15 cellular contexts compared by ENCODE assay signal in genomic region chr11:12286606-12287005, GRCh38.
A peak's percentile ranks its signal among the peaks of the same experiment; 100 is the strongest.
DNase-seq lines count a peak whose midpoint lies in the region; ATAC-seq and TF ChIP-seq lines count a peak whose summit lies in the region.
"Had no signal": no experiment of that assay in that cellular context is flagged by ENCODE, and none has a peak within 500 bp of the region (broad histone marks: within the 10 kb centered on the region; RNA-seq: fewer than 3 reads in every experiment).

No MANE protein-coding gene starts in this region.

- H3K27me3 Mint-ChIP-seq in T-cell: no peaks in the 10 kb centered on the region

- no peak overlapping the region for H3K27ac Mint-ChIP-seq in T-cell
- H3K27ac Mint-ChIP-seq: activated B cell treated with CpG ODN at 0.5 μM for 24 hours; activated naive CD8-positive, alpha-beta T cell treated with anti-CD3 and anti-CD28 coated beads, Interleukin-2, amount 50 U/mL, for 24 hours had no signal

- peak overlapping the region; percentile 1; the same call in 1 of the 2 replicates for H3K4me3 ChIP-seq in AG10803 (ENCODE audit: low read length)
- no peak overlapping the region for H3K4me3 ChIP-seq in SJCRH30
- peak overlapping the region; percentile 23 for H3K4me3 ChIP-seq in fibroblast of the aortic adventitia (ENCODE audit: low read depth, low read length)
- H3K4me3 ChIP-seq in psoas muscle: no peak overlapping the region
- H3K4me3 ChIP-seq: dorsolateral prefrontal cortex had no signal

- H3K4me1 ChIP-seq in SJCRH30 (peaks cover 35% of the 10 kb centered on the region), psoas muscle (peaks cover 14% of the 10 kb centered on the region)

- no peak for ATAC-seq in psoas muscle
- no peak for ATAC-seq in T-cell (replicated peaks in 1 of 4)
- ATAC-seq in HG03159 (IDR thresholded peaks at IDR 0.05; ENCODE audit: unreplicated experiment): no peak
- ATAC-seq in GM18873 (IDR thresholded peaks at IDR 0.05; ENCODE audit: low FRiP score, unreplicated experiment): no peak
- ATAC-seq: activated naive CD8-positive, alpha-beta T cell treated with anti-CD3 and anti-CD28 coated beads, Interleukin-2, amount 50 U/mL, for 24 hours had no signal

- no peak for TF ChIP-seq CTCF in AG10803 (conservative IDR thresholded peaks at IDR 0.05; ENCODE audit: low read length)
- no peak for TF ChIP-seq CTCF in fibroblast of the aortic adventitia (IDR thresholded peaks at IDR 0.05; ENCODE audit: insufficient read depth, low read length)
- no peak for TF ChIP-seq CTCF in psoas muscle (IDR thresholded peaks at IDR 0.05)

- no peaks in the 10 kb centered on the region for H3K9me3 Mint-ChIP-seq in T-cell
- H3K9me3 Mint-ChIP-seq: activated B cell treated with CpG ODN at 0.5 μM for 24 hours; activated naive CD8-positive, alpha-beta T cell treated with anti-CD3 and anti-CD28 coated beads, Interleukin-2, amount 50 U/mL, for 24 hours had no signal

- intact Hi-C loops in psoas muscle (cut with DNase I): loop anchor here in 1 of 2 donors (10.0 kb wide), 1 partner anchor 352 kb away; no protein-coding TSS in a partner anchor

- H3K4me3 Mint-ChIP-seq in T-cell: no peak overlapping the region
- H3K4me3 Mint-ChIP-seq: activated B cell treated with CpG ODN at 0.5 μM for 24 hours; activated naive CD8-positive, alpha-beta T cell treated with anti-CD3 and anti-CD28 coated beads, Interleukin-2, amount 50 U/mL, for 24 hours had no signal

- WGBS in psoas muscle, 3 donors: 84 to 85% (median 84%) methylated on average over 6 of the region's 6 CpGs

- H3K27me3 ChIP-seq in SJCRH30 (no peaks in the 10 kb centered on the region), psoas muscle (ENCODE audit: insufficient read depth in 3 of 3, low read length in 2 of 3) (no peaks in the 10 kb centered on the region)
- H3K27me3 ChIP-seq: BE2C had no signal

- H3K9me3 ChIP-seq in SJCRH30 (replicated peaks) (no peaks in the 10 kb centered on the region), psoas muscle (no peaks in the 10 kb centered on the region)
- H3K9me3 ChIP-seq: BE2C had no signal

- no peak for DNase-seq in AG10803 (ENCODE audit: low read depth)
- DNase-seq in SJCRH30: no peak
- no peak for DNase-seq in fibroblast of the aortic adventitia (ENCODE audit: low read depth)
- DNase-seq in psoas muscle: no peak
- no peak for DNase-seq in T-cell
- DNase-seq in iPS-NIHi11 (ENCODE audit: low spot score): no peak
- DNase-seq: activated B cell treated with CpG ODN at 0.5 μM for 24 hours; activated naive CD8-positive, alpha-beta T cell treated with anti-CD3 and anti-CD28 coated beads, Interleukin-2, amount 50 U/mL, for 24 hours; dorsolateral prefrontal cortex; glutamatergic neuron; NCI-H1048; nucleus accumbens had no signal

- no peaks in the 10 kb centered on the region for H3K36me3 ChIP-seq in SJCRH30
- H3K36me3 ChIP-seq in psoas muscle (ENCODE audit: insufficient read depth in 1 of 2, low read depth in 1 of 2): no peaks in the 10 kb centered on the region
- H3K36me3 ChIP-seq: BE2C had no signal

- peak overlapping the region; percentile 70 for H3K27ac ChIP-seq in SJCRH30
- H3K27ac ChIP-seq in psoas muscle: peak overlapping the region; percentile 63

- POLR2A ChIA-PET in T-cell (lab: Charles Lee): no interaction called here

- H3K36me3 Mint-ChIP-seq in T-cell: no peaks in the 10 kb centered on the region

- CTCF ChIA-PET in T-cell (lab: Charles Lee): interaction anchor here (0.6 to 2.2 kb wide), 5 partner anchors 50 to 244 kb away, joined by 3 to 8 read pairs (median 4); no protein-coding TSS in a partner anchor

- peaks cover 10 to 24% (median 14%) of the 10 kb centered on the region in 3 donors for H3K4me1 Mint-ChIP-seq in T-cell

Comparison
In these comparisons a context has a peak if more than half of its experiments do, and no peak if none do; other contexts are left out.
1. H3K4me3 ChIP-seq: peak in AG10803 (single experiment) and fibroblast of the aortic adventitia (single experiment); none in SJCRH30 (single experiment) and psoas muscle (single experiment).